ENCODE assay signal across 6 cellular contexts in genomic region chr18:37170984-37171383, GRCh38.
"Had no signal": no experiment of that assay in that cellular context is flagged by ENCODE, and none has a peak within 500 bp of the region (broad histone marks: within the 10 kb centered on the region; RNA-seq: fewer than 3 reads in every experiment).

No MANE protein-coding gene starts in this region.

- ATAC-seq: HepG2, K562 had no signal

- H3K27me3 Mint-ChIP-seq: IgD-negative memory B cell had no signal

- H3K4me3 Mint-ChIP-seq: IgD-negative memory B cell had no signal

- H3K4me3 ChIP-seq: K562 had no signal

- FAIRE-seq: HepG2, HTR-8/SVneo, K562 had no signal

- H3K9me3 Mint-ChIP-seq: IgD-negative memory B cell had no signal

- H3K27ac ChIP-seq: HL-60 had no signal

- DNase-seq: IMR-90 had no signal

- H3K27ac Mint-ChIP-seq: IgD-negative memory B cell had no signal

- H3K4me1 Mint-ChIP-seq: IgD-negative memory B cell had no signal
